In genomic region chr5:19256036-19256435, GRCh38 we compare ENCODE assay signal across 20 cellular contexts.
"Had no signal": no experiment of that assay in that cellular context is flagged by ENCODE, and none has a peak within 500 bp of the region (broad histone marks: within the 10 kb centered on the region; RNA-seq: fewer than 3 reads in every experiment).

No MANE protein-coding gene starts in this region.

- H3K27ac ChIP-seq: esophagus squamous epithelium, hepatocyte, pancreas, stomach, thoracic aorta, transverse colon had no signal

- H3K4me3 ChIP-seq: esophagus squamous epithelium, hepatocyte, lung, pancreas, stomach, thoracic aorta, transverse colon had no signal

- H3K9me3 ChIP-seq: esophagus squamous epithelium, pancreas, stomach, thoracic aorta, transverse colon had no signal

- H3K4me2 ChIP-seq: hepatocyte had no signal

- H3K27me3 ChIP-seq: esophagus squamous epithelium, hepatocyte, pancreas, stomach, transverse colon had no signal

- H3K36me3 ChIP-seq: esophagus squamous epithelium, pancreas, stomach, thoracic aorta, transverse colon had no signal

- H2AFZ ChIP-seq: hepatocyte had no signal

- ATAC-seq: left colon, left ventricle myocardium superior, pancreas, right cardiac atrium had no signal

- H3K79me2 ChIP-seq: hepatocyte had no signal

- H3K4me1 ChIP-seq: esophagus squamous epithelium, stomach, transverse colon had no signal

- DNase-seq: dermis blood vessel endothelial cell; esophagus squamous epithelium; foreskin fibroblast; head of caudate nucleus; left colon; left ventricle myocardium superior; mesendoderm; naive B cell; occipital lobe; pancreas; right cardiac atrium; small intestine; stimulated activated CD4-positive, alpha-beta T cell treated with anti-CD3 and anti-CD28 coated beads, Interleukin-12 subunit alpha, Interleukin-12 subunit beta, amount 100 ng/mL, for 4 hours; stimulated activated naive CD4-positive, alpha-beta T cell; stomach; substantia nigra; transverse colon had no signal
